In genomic region chr3:50633233-50633795, GRCh38 we compare ENCODE assay signal across 17 cellular contexts. TPM values are rescaled to one million over a fixed set of nuclear protein-coding genes. Genes with fewer than 3 reads are reported as not detected.
A peak's percentile ranks its signal among the peaks of the same experiment; 100 is the strongest.
DNase-seq lines count a peak whose midpoint lies in the region; ATAC-seq and TF ChIP-seq lines count a peak whose summit lies in the region.
"Had no signal": no experiment of that assay in that cellular context is flagged by ENCODE, and none has a peak within 500 bp of the region (broad histone marks: within the 10 kb centered on the region; RNA-seq: fewer than 3 reads in every experiment).

No MANE protein-coding gene starts in this region.

- H2AFZ ChIP-seq in neural progenitor cell (replicated peaks) (no peak overlapping the region), smooth muscle cell (ENCODE audit: low read depth) (no peak overlapping the region)
- H2AFZ ChIP-seq: GM23338 had no signal

- peaks cover 4% of the 10 kb centered on the region for H3K4me1 ChIP-seq in neural progenitor cell
- peaks cover 5% of the 10 kb centered on the region for H3K4me1 ChIP-seq in smooth muscle cell (ENCODE audit: low read depth)

- H4K20me1 ChIP-seq in neural progenitor cell (ENCODE audit: low read depth) (peaks cover 6% of the 10 kb centered on the region), smooth muscle cell (ENCODE audit: low read depth) (peaks cover 28% of the 10 kb centered on the region)

- H3K36me3 ChIP-seq in neural progenitor cell (no peaks in the 10 kb centered on the region), smooth muscle cell (ENCODE audit: low read depth) (no peaks in the 10 kb centered on the region)
- H3K36me3 ChIP-seq: right atrium auricular region had no signal

- peak; percentile 17 for ATAC-seq in activated CD8-positive, alpha-beta memory T cell treated with anti-CD3 and anti-CD28 coated beads, Interleukin-2, amount 10 ng/mL, durations not matched to agents 7 days and 5 days
- no peak for ATAC-seq in activated T-helper 17 cell treated with anti-CD3 and anti-CD28 coated beads, Interleukin-2, amount 50 U/mL, for 72 hours (replicated peaks)
- ATAC-seq in HG03135 (IDR thresholded peaks at IDR 0.05; ENCODE audit: unreplicated experiment): no peak
- ATAC-seq: GM23338 had no signal

- H3K36me3 Mint-ChIP-seq in activated CD8-positive, alpha-beta memory T cell treated with anti-CD3 and anti-CD28 coated beads, Interleukin-2, amount 10 ng/mL, durations not matched to agents 7 days and 5 days: peaks cover 27% of the 10 kb centered on the region
- peaks cover 82% of the 10 kb centered on the region for H3K36me3 Mint-ChIP-seq in activated T-helper 17 cell treated with anti-CD3 and anti-CD28 coated beads, Interleukin-2, amount 50 U/mL, for 72 hours (ENCODE audit: low read depth)
- peaks cover 3% of the 10 kb centered on the region for H3K36me3 Mint-ChIP-seq in neural progenitor cell

- no peaks in the 10 kb centered on the region for H3K27me3 Mint-ChIP-seq in activated CD8-positive, alpha-beta memory T cell treated with anti-CD3 and anti-CD28 coated beads, Interleukin-2, amount 10 ng/mL, durations not matched to agents 7 days and 5 days
- H3K27me3 Mint-ChIP-seq in activated T-helper 17 cell treated with anti-CD3 and anti-CD28 coated beads, Interleukin-2, amount 50 U/mL, for 72 hours: no peaks in the 10 kb centered on the region
- peaks cover 4% of the 10 kb centered on the region for H3K27me3 Mint-ChIP-seq in neural progenitor cell (ENCODE audit: insufficient read depth, low read depth)

- H3K27ac ChIP-seq in HL-60 (replicated peaks) (peak overlapping the region; percentile 63), neural progenitor cell (no peak overlapping the region), smooth muscle cell (ENCODE audit: low read depth) (no peak overlapping the region)

- H3K79me2 ChIP-seq in neural progenitor cell (ENCODE audit: low read depth) (peaks cover 20% of the 10 kb centered on the region), smooth muscle cell (ENCODE audit: low read depth) (no peaks in the 10 kb centered on the region)

- H3K9me3 ChIP-seq in neural progenitor cell (ENCODE audit: low read depth): no peaks in the 10 kb centered on the region
- no peaks in the 10 kb centered on the region for H3K9me3 ChIP-seq in smooth muscle cell (replicated peaks; ENCODE audit: low read depth)
- H3K9me3 ChIP-seq: right atrium auricular region had no signal

- H3K4me3 Mint-ChIP-seq in activated CD8-positive, alpha-beta memory T cell treated with anti-CD3 and anti-CD28 coated beads, Interleukin-2, amount 10 ng/mL, durations not matched to agents 7 days and 5 days: no peak overlapping the region
- H3K4me3 Mint-ChIP-seq in activated T-helper 17 cell treated with anti-CD3 and anti-CD28 coated beads, Interleukin-2, amount 50 U/mL, for 72 hours: peak overlapping the region; percentile 66
- peak overlapping the region; percentile 3 for H3K4me3 Mint-ChIP-seq in neural progenitor cell
- H3K4me3 Mint-ChIP-seq: GM23338 had no signal

- H3K4me3 ChIP-seq in HL-60 (replicated peaks; ENCODE audit: insufficient read depth, low read length) (no peak overlapping the region), neural progenitor cell (no peak overlapping the region), smooth muscle cell (no peak overlapping the region)
- H3K4me3 ChIP-seq: GM12878, GM23338, right atrium auricular region had no signal

- no peaks in the 10 kb centered on the region for H3K9me3 Mint-ChIP-seq in activated CD8-positive, alpha-beta memory T cell treated with anti-CD3 and anti-CD28 coated beads, Interleukin-2, amount 10 ng/mL, durations not matched to agents 7 days and 5 days (ENCODE audit: low read depth)
- no peaks in the 10 kb centered on the region for H3K9me3 Mint-ChIP-seq in activated T-helper 17 cell treated with anti-CD3 and anti-CD28 coated beads, Interleukin-2, amount 50 U/mL, for 72 hours
- H3K9me3 Mint-ChIP-seq in neural progenitor cell: no peaks in the 10 kb centered on the region
- H3K9me3 Mint-ChIP-seq: GM23338 had no signal

- H3K27me3 ChIP-seq in HL-60 (ENCODE audit: insufficient read depth, poor library complexity, severe bottlenecking): no peaks in the 10 kb centered on the region
- H3K27me3 ChIP-seq in neural progenitor cell: no peaks in the 10 kb centered on the region
- no peaks in the 10 kb centered on the region for H3K27me3 ChIP-seq in smooth muscle cell (ENCODE audit: low read depth)
- H3K27me3 ChIP-seq: right atrium auricular region had no signal

- CTCF ChIA-PET in activated CD8-positive, alpha-beta memory T cell treated with anti-CD3 and anti-CD28 coated beads, Interleukin-2, amount 10 ng/mL, durations not matched to agents 7 days and 5 days (lab: Charles Lee): interaction anchor here (0.6 to 4.4 kb wide), 7 partner anchors 14 to 703 kb away, joined by 3 to 21 read pairs (median 5); partner anchors contain the start of gene MAPKAPK3

- no peaks in the 10 kb centered on the region for H3F3A ChIP-seq in neural progenitor cell (ENCODE audit: low read depth)
- no peaks in the 10 kb centered on the region for H3F3A ChIP-seq in smooth muscle cell (ENCODE audit: low read depth)

- H3K9ac ChIP-seq in neural progenitor cell (no peak overlapping the region), smooth muscle cell (ENCODE audit: low read depth) (no peak overlapping the region)

- 86% methylated on average over 5 of the region's 5 CpGs for WGBS in smooth muscle cell (ENCODE audit: low lambda C conversion rate)

- H3K4me1 Mint-ChIP-seq in activated CD8-positive, alpha-beta memory T cell treated with anti-CD3 and anti-CD28 coated beads, Interleukin-2, amount 10 ng/mL, durations not matched to agents 7 days and 5 days: peaks cover 87% of the 10 kb centered on the region
- peaks cover 67% of the 10 kb centered on the region for H3K4me1 Mint-ChIP-seq in activated T-helper 17 cell treated with anti-CD3 and anti-CD28 coated beads, Interleukin-2, amount 50 U/mL, for 72 hours
- peaks cover 19% of the 10 kb centered on the region for H3K4me1 Mint-ChIP-seq in neural progenitor cell

- no peak for TF ChIP-seq CTCF in HL-60 (IDR thresholded peaks at IDR 0.05; ENCODE audit: insufficient read depth, low read length)
- TF ChIP-seq CTCF in neural progenitor cell (IDR thresholded peaks at IDR 0.05): no peak
- TF ChIP-seq CTCF in smooth muscle cell (IDR thresholded peaks at IDR 0.05; ENCODE audit: borderline replicate concordance, insufficient read depth, poor library complexity, severe bottlenecking): no peak

- H3K4me2 ChIP-seq in neural progenitor cell (no peak overlapping the region), smooth muscle cell (no peak overlapping the region)
- H3K4me2 ChIP-seq: GM23338 had no signal

- no peak for DNase-seq in activated CD8-positive, alpha-beta memory T cell treated with anti-CD3 and anti-CD28 coated beads, Interleukin-2, amount 10 ng/mL, durations not matched to agents 7 days and 5 days
- DNase-seq in activated CD8-positive, alpha-beta memory T cell treated with anti-CD3 and anti-CD28 coated beads, Interleukin-2, amount 50 U/mL, for 48 hours: no peak
- DNase-seq in HL-60 (ENCODE audit: low read depth in 1 of 2, low spot score in 1 of 2) (peak in 1 of 2 experiments; percentile 81), neural progenitor cell (ENCODE audit: low spot score) (no peak), NCI-H187 treated with DMSO at 0.1 percent for 48 hours (lab: John Stamatoyannopoulos, UW) (no peak), smooth muscle cell (lab: John Stamatoyannopoulos, UW; ENCODE audit: unreplicated experiment) (no peak)
- DNase-seq: Calu3, mesenchymal stem cell, NCI-H1436, NCI-H2227 treated with DMSO at 0.1 percent for 48 hours, SHP77 treated with DMSO at 0.1 percent for 48 hours, substantia nigra had no signal

- H3K27ac Mint-ChIP-seq in activated CD8-positive, alpha-beta memory T cell treated with anti-CD3 and anti-CD28 coated beads, Interleukin-2, amount 10 ng/mL, durations not matched to agents 7 days and 5 days: peak overlapping the region; percentile 80
- peak overlapping the region; percentile 81 for H3K27ac Mint-ChIP-seq in activated T-helper 17 cell treated with anti-CD3 and anti-CD28 coated beads, Interleukin-2, amount 50 U/mL, for 72 hours
- H3K27ac Mint-ChIP-seq in neural progenitor cell: no peak overlapping the region
- H3K27ac Mint-ChIP-seq: GM23338 had no signal

RNA-seq across cellular contexts. Expression of gene MAPKAPK3, which starts 16.4 kb away (rescaled TPM):
- total RNA-seq in activated CD8-positive, alpha-beta memory T cell treated with anti-CD3 and anti-CD28 coated beads, Interleukin-2, amount 10 ng/mL, durations not matched to agents 7 days and 5 days: 100 to 1,000 TPM; 156 to 175 TPM
- total RNA-seq in activated T-helper 17 cell treated with anti-CD3 and anti-CD28 coated beads, Interleukin-2, amount 50 U/mL, for 72 hours: 100 to 1,000 TPM in 1 of 2 donors, 10 to 100 TPM in 1; 99.8 to 131 TPM
- total RNA-seq in neural progenitor cell (ENCODE audit: low replicate concordance) (47.7 and 77.5 TPM in 2 replicates), smooth muscle cell (17.1 and 20.2 TPM in 2 replicates)
- polyA plus RNA-seq in smooth muscle cell: 18.7 and 23.7 TPM in 2 replicates

RNA-seq across cellular contexts. Expression of gene CISH, which starts 21.7 kb away (rescaled TPM):
- 100 to 1,000 TPM; 266 to 369 TPM for total RNA-seq in activated CD8-positive, alpha-beta memory T cell treated with anti-CD3 and anti-CD28 coated beads, Interleukin-2, amount 10 ng/mL, durations not matched to agents 7 days and 5 days
- 100 to 1,000 TPM; 204 to 327 TPM for total RNA-seq in activated T-helper 17 cell treated with anti-CD3 and anti-CD28 coated beads, Interleukin-2, amount 50 U/mL, for 72 hours
- total RNA-seq in neural progenitor cell (ENCODE audit: low replicate concordance) (0.32 and 0.90 TPM in 2 replicates), smooth muscle cell (1.8 and 3.0 TPM in 2 replicates)
- 12.4 and 15.9 TPM in 2 replicates for polyA plus RNA-seq in smooth muscle cell

RNA-seq across cellular contexts. Expression of gene DOCK3, which starts 41.4 kb away (rescaled TPM):
- total RNA-seq in activated CD8-positive, alpha-beta memory T cell treated with anti-CD3 and anti-CD28 coated beads, Interleukin-2, amount 10 ng/mL, durations not matched to agents 7 days and 5 days: 1 to 10 TPM; 3.4 to 4.1 TPM
- 1 to 10 TPM; 3.8 to 7.8 TPM for total RNA-seq in activated T-helper 17 cell treated with anti-CD3 and anti-CD28 coated beads, Interleukin-2, amount 50 U/mL, for 72 hours
- total RNA-seq in neural progenitor cell (ENCODE audit: low replicate concordance) (10.7 and 11.1 TPM in 2 replicates), smooth muscle cell (1.5 and 2.2 TPM in 2 replicates)
- polyA plus RNA-seq in smooth muscle cell: 0.29 and 1.4 TPM in 2 replicates

Comparison
In these comparisons a context has a peak if more than half of its experiments do, and no peak if none do; other contexts are left out.
1. RNA of gene CISH, which starts 21.7 kb away (total RNA-seq): 266 to 369 TPM in activated CD8-positive, alpha-beta memory T cell treated with anti-CD3 and anti-CD28 coated beads, Interleukin-2, amount 10 ng/mL, durations not matched to agents 7 days and 5 days and 204 to 327 TPM in activated T-helper 17 cell treated with anti-CD3 and anti-CD28 coated beads, Interleukin-2, amount 50 U/mL, for 72 hours; 1.8 to 3.0 TPM in smooth muscle cell and 0.32 to 0.90 TPM in neural progenitor cell; every median in the first group is over 10 times any median in the second.